Comparison of ENCODE assay signal across 8 cellular contexts in the genomic region with DNA sequence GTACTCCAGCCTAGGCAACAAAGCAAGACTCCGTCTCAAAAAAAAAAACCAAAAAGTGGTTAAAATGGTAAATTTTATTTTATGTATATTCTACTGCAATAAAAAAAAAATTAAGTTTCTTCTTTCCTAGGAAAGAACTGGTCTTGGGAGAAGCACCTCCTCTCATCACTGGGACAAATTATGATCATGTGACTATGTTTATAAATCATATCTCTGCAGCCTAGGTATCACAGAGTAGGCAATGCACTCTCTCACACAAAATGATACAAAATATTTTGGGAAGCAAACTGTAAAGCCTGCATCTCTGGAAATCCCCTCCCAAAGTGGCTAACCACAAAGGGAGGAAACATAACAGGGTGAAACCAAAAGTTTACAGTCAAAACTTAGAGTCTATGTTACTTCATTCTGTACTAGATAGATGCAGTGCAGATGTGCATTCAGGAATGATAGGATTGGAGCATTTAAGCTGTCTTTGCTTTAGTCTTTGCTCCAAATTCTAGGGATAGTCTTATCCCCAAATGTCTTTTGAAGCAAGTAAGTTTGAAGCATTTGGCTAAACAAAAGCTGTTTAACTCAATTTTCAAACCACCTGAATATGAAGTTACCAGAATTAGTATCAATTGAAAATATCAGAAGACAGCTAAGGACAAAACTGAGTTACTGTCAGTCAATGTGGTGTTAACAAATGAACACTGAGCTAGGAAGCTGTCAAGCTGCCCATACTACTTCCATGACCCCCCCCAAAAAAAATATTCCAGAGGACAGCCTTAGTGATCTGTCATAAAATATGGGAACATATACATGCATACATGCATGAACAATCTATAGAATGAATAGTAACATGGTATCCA. TPM values are rescaled to one million over a fixed set of nuclear protein-coding genes. Genes with fewer than 3 reads are reported as not detected.
A peak's percentile ranks its signal among the peaks of the same experiment; 100 is the strongest.
DNase-seq lines count a peak whose midpoint lies in the region; ATAC-seq lines count a peak whose summit lies in the region.

No MANE protein-coding gene starts in this region.

- peak; percentile 88 to 97 for ATAC-seq in activated T-cell treated with anti-CD3 and anti-CD28 coated beads, Interleukin-2, amount 50 U/mL, for 4 hours
- peak; percentile 78 for ATAC-seq in HG03025 (IDR thresholded peaks at IDR 0.05; ENCODE audit: low FRiP score, unreplicated experiment)
- ATAC-seq in stimulated activated naive B cell treated with anti-CD40 and anti-IgM and Interleukin-4, amounts not matched to agents 10 μg/mL and 1 μg/mL and 100 μg/mL, for 72 hours (replicated peaks): peak; percentile 98

- peak overlapping the region; percentile 76 for H3K27ac Mint-ChIP-seq in T-helper 1 cell treated with Interleukin-12 subunit alpha and Interleukin-12 subunit beta and Interleukin-4 antibody, amounts not matched to agents 30 μg/mL and 1 μg/mL, for 36 hours
- H3K27ac Mint-ChIP-seq in stimulated activated naive B cell treated with anti-CD40 and anti-IgM and Interleukin-4, amounts not matched to agents 10 μg/mL and 1 μg/mL and 100 μg/mL, for 72 hours: peak overlapping the region; percentile 60

- H3K36me3 Mint-ChIP-seq in activated T-cell treated with anti-CD3 and anti-CD28 coated beads, Interleukin-2, amount 50 U/mL, for 4 hours (ENCODE audit: insufficient read depth): no peaks in the 10 kb centered on the region
- peaks cover 28% of the 10 kb centered on the region for H3K36me3 Mint-ChIP-seq in T-helper 1 cell treated with Interleukin-12 subunit alpha and Interleukin-12 subunit beta and Interleukin-4 antibody, amounts not matched to agents 30 μg/mL and 1 μg/mL, for 36 hours (ENCODE audit: low read depth)
- peaks cover 18 to 36% of the 10 kb centered on the region in 2 donors for H3K36me3 Mint-ChIP-seq in stimulated activated naive B cell treated with anti-CD40 and anti-IgM and Interleukin-4, amounts not matched to agents 10 μg/mL and 1 μg/mL and 100 μg/mL, for 72 hours

- H3K9me3 Mint-ChIP-seq in activated T-cell treated with anti-CD3 and anti-CD28 coated beads, Interleukin-2, amount 50 U/mL, for 4 hours: peaks cover 13% of the 10 kb centered on the region
- peaks cover 30% of the 10 kb centered on the region for H3K9me3 Mint-ChIP-seq in T-helper 1 cell treated with Interleukin-12 subunit alpha and Interleukin-12 subunit beta and Interleukin-4 antibody, amounts not matched to agents 30 μg/mL and 1 μg/mL, for 36 hours
- peaks cover 13 to 24% of the 10 kb centered on the region in 2 donors for H3K9me3 Mint-ChIP-seq in stimulated activated naive B cell treated with anti-CD40 and anti-IgM and Interleukin-4, amounts not matched to agents 10 μg/mL and 1 μg/mL and 100 μg/mL, for 72 hours

- no peaks in the 10 kb centered on the region for H3K27me3 Mint-ChIP-seq in activated T-cell treated with anti-CD3 and anti-CD28 coated beads, Interleukin-2, amount 50 U/mL, for 4 hours (ENCODE audit: low read depth)
- no peaks in the 10 kb centered on the region for H3K27me3 Mint-ChIP-seq in T-helper 1 cell treated with Interleukin-12 subunit alpha and Interleukin-12 subunit beta and Interleukin-4 antibody, amounts not matched to agents 30 μg/mL and 1 μg/mL, for 36 hours (ENCODE audit: low read depth)
- no peaks in the 10 kb centered on the region for H3K27me3 Mint-ChIP-seq in stimulated activated naive B cell treated with anti-CD40 and anti-IgM and Interleukin-4, amounts not matched to agents 10 μg/mL and 1 μg/mL and 100 μg/mL, for 72 hours

- DNase-seq in activated T-cell treated with anti-CD3 and anti-CD28 coated beads, Interleukin-2, amount 50 U/mL, for 4 hours: no peak
- no peak for DNase-seq in activated T-cell treated with anti-CD3 and anti-CD28 coated beads, Interleukin-2, amount 50 U/mL, for 48 hours
- DNase-seq in stimulated activated naive B cell treated with anti-CD40 and anti-IgM and Interleukin-4, amounts not matched to agents 10 μg/mL and 1 μg/mL and 100 μg/mL, for 72 hours: peak; percentile 58
- no peak for DNase-seq in nucleus accumbens (lab: John Stamatoyannopoulos, UW)
- DNase-seq in GM19238 (ENCODE audit: insufficient read length, low spot score): no peak
- DNase-seq in NCI-H187 treated with DMSO at 0.1 percent for 48 hours (lab: John Stamatoyannopoulos, UW): no peak

- peak overlapping the region; percentile 7 for H3K4me3 Mint-ChIP-seq in activated T-cell treated with anti-CD3 and anti-CD28 coated beads, Interleukin-2, amount 50 U/mL, for 4 hours
- H3K4me3 Mint-ChIP-seq in T-helper 1 cell treated with Interleukin-12 subunit alpha and Interleukin-12 subunit beta and Interleukin-4 antibody, amounts not matched to agents 30 μg/mL and 1 μg/mL, for 36 hours: peak overlapping the region; percentile 55
- H3K4me3 Mint-ChIP-seq in stimulated activated naive B cell treated with anti-CD40 and anti-IgM and Interleukin-4, amounts not matched to agents 10 μg/mL and 1 μg/mL and 100 μg/mL, for 72 hours: peak overlapping the region; percentile 3 to 32

- peaks cover 53% of the 10 kb centered on the region for H3K4me1 Mint-ChIP-seq in activated T-cell treated with anti-CD3 and anti-CD28 coated beads, Interleukin-2, amount 50 U/mL, for 4 hours (ENCODE audit: low read depth)
- H3K4me1 Mint-ChIP-seq in T-helper 1 cell treated with Interleukin-12 subunit alpha and Interleukin-12 subunit beta and Interleukin-4 antibody, amounts not matched to agents 30 μg/mL and 1 μg/mL, for 36 hours (ENCODE audit: low read depth): peaks cover 47% of the 10 kb centered on the region
- peaks cover 46 to 67% of the 10 kb centered on the region in 2 donors for H3K4me1 Mint-ChIP-seq in stimulated activated naive B cell treated with anti-CD40 and anti-IgM and Interleukin-4, amounts not matched to agents 10 μg/mL and 1 μg/mL and 100 μg/mL, for 72 hours

RNA-seq across cellular contexts. Expression of gene MALT1, which starts 21.1 kb away (rescaled TPM):
- 10 to 100 TPM; 31.1 to 49.3 (median 39.8) TPM for total RNA-seq in activated T-cell treated with anti-CD3 and anti-CD28 coated beads, Interleukin-2, amount 50 U/mL, for 4 hours

RNA-seq across cellular contexts. Expression of gene ALPK2, which starts 21.3 kb away (rescaled TPM):
- 1 to 10 TPM in 1 of 3 donors, under 1 TPM in 2; 0.24 to 1.5 (median 0.43) TPM for total RNA-seq in activated T-cell treated with anti-CD3 and anti-CD28 coated beads, Interleukin-2, amount 50 U/mL, for 4 hours
